ENCODE assay signal across 8 cellular contexts in genomic region chr4:125085-125820, GRCh38. TPM values are rescaled to one million over a fixed set of nuclear protein-coding genes. Genes with fewer than 3 reads are reported as not detected.
DNase-seq lines count a peak whose midpoint lies in the region; ATAC-seq and TF ChIP-seq lines count a peak whose summit lies in the region.

No MANE protein-coding gene starts in this region.

- H3K4me1 ChIP-seq in endodermal cell (ENCODE audit: control insufficient read depth, insufficient read depth, low read length) (peaks cover 2% of the 10 kb centered on the region), mucosa of descending colon (ENCODE audit: low read depth) (peaks cover 6% of the 10 kb centered on the region), testis (peaks cover 27% of the 10 kb centered on the region)

- TF ChIP-seq CTCF in WERI-Rb-1 (IDR thresholded peaks at IDR 0.05; ENCODE audit: low read depth, low read length) (no peak), endodermal cell (conservative IDR thresholded peaks at IDR 0.05) (peak; percentile 21), mucosa of descending colon (IDR thresholded peaks at IDR 0.05) (no peak), testis (IDR thresholded peaks at IDR 0.05) (no peak)

- peaks cover 34% of the 10 kb centered on the region for H3K9me3 Mint-ChIP-seq in endodermal cell

- H3K4me3 ChIP-seq in WERI-Rb-1 (ENCODE audit: low read depth, low read length) (peak overlapping the region; percentile 76), endodermal cell (ENCODE audit: low read length) (peak overlapping the region; percentile 95), mucosa of descending colon (peak overlapping the region; percentile 77), testis (peak overlapping the region; percentile 78 to 79)

- peaks cover 7% of the 10 kb centered on the region for H3K4me1 Mint-ChIP-seq in endodermal cell

- H3K9ac ChIP-seq in endodermal cell (ENCODE audit: extremely low read depth, low read length, poor library complexity, severe bottlenecking) = peak overlapping the region; percentile 87

- H3K9me3 ChIP-seq in WERI-Rb-1 (ENCODE audit: severe bottlenecking) (peaks cover 12% of the 10 kb centered on the region), endodermal cell (ENCODE audit: control insufficient read depth, low read length) (peaks cover 59% of the 10 kb centered on the region), mucosa of descending colon (peaks cover 6% of the 10 kb centered on the region), testis (no peaks in the 10 kb centered on the region)

- no peak for TF ChIP-seq POLR2A in testis (IDR thresholded peaks at IDR 0.05)

- WGBS in endodermal cell (ENCODE audit: insufficient coverage in 1 of 2, insufficient read length in 1 of 2), 2 experiments = 3 to 4% methylated on average over 21 to 34 of the region's 34 CpGs
- WGBS in testis, 2 donors = 10 to 17% methylated on average over 28 to 34 of the region's 34 CpGs

- peaks cover 24% of the 10 kb centered on the region for H3K36me3 ChIP-seq in WERI-Rb-1
- H3K36me3 ChIP-seq in endodermal cell (ENCODE audit: control insufficient read depth, insufficient read depth, low read length) = peaks cover 44% of the 10 kb centered on the region
- no peaks in the 10 kb centered on the region for H3K36me3 ChIP-seq in mucosa of descending colon (ENCODE audit: low read depth)
- no peaks in the 10 kb centered on the region for H3K36me3 ChIP-seq in testis (ENCODE audit: low read depth, missing control alignments)

- ATAC-seq in GM18868 (IDR thresholded peaks at IDR 0.05; ENCODE audit: unreplicated experiment) (peak; percentile 2), HG03460 (IDR thresholded peaks at IDR 0.05; ENCODE audit: unreplicated experiment) (peak; percentile 7), mucosa of descending colon (peak; percentile 73)

- intact Hi-C loops in mucosa of descending colon (cut with DNase I, micrococcal nuclease) (no loop called here), testis (cut with DNase I; ENCODE audit: low total_unique reads) (no loop called here)

- H3K27ac ChIP-seq in WERI-Rb-1 = peak overlapping the region; percentile 98
- no peak overlapping the region for H3K27ac ChIP-seq in endodermal cell (ENCODE audit: low read depth, low read length)
- peak overlapping the region; percentile 77 to 89 for H3K27ac ChIP-seq in testis

- peaks cover 16% of the 10 kb centered on the region for H3K36me3 Mint-ChIP-seq in endodermal cell (ENCODE audit: low read depth)

- peak overlapping the region; percentile 100 for H3K27ac Mint-ChIP-seq in endodermal cell

- H3K27me3 ChIP-seq in WERI-Rb-1 (ENCODE audit: insufficient read depth, low read depth, severe bottlenecking) (no peaks in the 10 kb centered on the region), endodermal cell (ENCODE audit: control insufficient read depth, insufficient read depth, low read length, poor library complexity, severe bottlenecking) (no peaks in the 10 kb centered on the region), testis (no peaks in the 10 kb centered on the region)

- H3K27me3 Mint-ChIP-seq in endodermal cell (ENCODE audit: insufficient read depth) = peaks cover 7% of the 10 kb centered on the region

- H3K4me3 Mint-ChIP-seq in endodermal cell = peak overlapping the region; percentile 97

- DNase-seq in AG08395 (ENCODE audit: low spot score) = peak; percentile 16
- peak; percentile 68 for DNase-seq in WERI-Rb-1
- peak; percentile 86 for DNase-seq in endodermal cell
- DNase-seq in mucosa of descending colon = peak; percentile 66 to 77 (median 69)
- DNase-seq in testis = peak; percentile 83
- no peak for DNase-seq in Kasumi-1 (lab: John Stamatoyannopoulos, UW)

RNA-seq across cellular contexts. Expression of gene ZNF718, which starts 1.0 kb away (rescaled TPM):
- total RNA-seq in endodermal cell = 10 to 100 TPM; 15.8 to 23.7 TPM
- 10.2 TPM for polyA plus RNA-seq in endodermal cell (2013, experiment 1 of 2)
- polyA plus RNA-seq in endodermal cell (2013, experiment 2 of 2) = 9.3 TPM
- 1 to 10 TPM; 5.2 to 7.4 (median 6.4) TPM for total RNA-seq in mucosa of descending colon
- 10 to 100 TPM; 17.8 to 28.9 TPM for total RNA-seq in testis
- 6.8 TPM for polyA plus RNA-seq in testis (ENCODE audit: insufficient read depth, low read depth, low replicate concordance)

Comparison
In these comparisons a context has a peak if more than half of its experiments do, and no peak if none do; other contexts are left out.
1. DNase-seq: peak in AG08395 (single experiment), WERI-Rb-1 (single experiment), endodermal cell (single experiment), mucosa of descending colon (3 of 3) and testis (single experiment); none in Kasumi-1 (0 of 2).
2. ATAC-seq: peak in every context shown above with its lines; median percentile 73 in mucosa of descending colon; 7 in HG03460; 2 in GM18868.
3. Peak in every context shown above with its lines, with median percentiles within 50 percentile points of each other: H3K4me3 ChIP-seq.